8 cellular contexts compared by ENCODE assay signal in the genomic region with DNA sequence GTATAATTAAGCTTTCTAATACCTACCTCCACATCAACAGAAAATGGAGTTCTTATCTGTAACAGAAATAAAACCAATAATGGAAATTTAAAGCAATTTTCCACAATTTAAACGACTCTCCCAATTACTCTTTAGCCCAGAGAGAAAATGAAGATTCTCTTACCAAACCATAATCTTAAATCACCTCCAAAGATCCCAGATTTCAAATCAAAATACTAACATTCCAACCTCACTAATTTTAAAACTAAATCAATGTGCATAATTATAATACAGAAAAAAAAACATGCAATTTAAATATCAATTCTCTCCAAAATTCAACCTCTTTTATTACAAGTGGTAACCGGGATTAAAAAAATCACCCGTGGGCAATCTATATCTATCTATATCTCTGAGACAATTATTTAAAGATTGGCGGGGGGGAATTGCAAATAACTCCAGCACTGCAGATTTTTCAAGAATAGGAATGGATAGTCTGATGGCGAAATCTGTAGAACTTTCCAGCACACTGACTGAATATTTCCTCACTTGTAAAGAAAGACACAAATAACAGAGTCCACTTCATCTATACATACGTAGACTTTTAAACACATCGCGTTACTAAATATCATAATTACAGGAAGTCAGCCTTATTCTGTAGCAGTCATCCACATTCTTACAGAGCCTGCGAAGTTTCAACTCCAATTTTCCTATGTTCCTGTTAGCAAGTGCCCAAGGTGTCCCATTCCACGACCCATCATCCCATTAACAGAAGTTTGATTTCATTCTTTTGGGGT. TPM values are rescaled to one million over a fixed set of nuclear protein-coding genes. Genes with fewer than 3 reads are reported as not detected.
DNase-seq lines count a peak whose midpoint lies in the region; TF ChIP-seq lines count a peak whose summit lies in the region.

No MANE protein-coding gene starts in this region.

- H3K9me3 ChIP-seq in ES-I3 (ENCODE audit: control insufficient read depth, insufficient read depth, low read length): no peaks in the 10 kb centered on the region
- H3K9me3 ChIP-seq in colonic mucosa: no peaks in the 10 kb centered on the region
- no peaks in the 10 kb centered on the region for H3K9me3 ChIP-seq in mucosa of rectum (ENCODE audit: control insufficient read depth in 2 of 2, low read length in 2 of 2)

- H3K27me3 ChIP-seq in colonic mucosa (no peaks in the 10 kb centered on the region), mucosa of rectum (ENCODE audit: control insufficient read depth in 2 of 2, insufficient read depth in 2 of 2, low read length in 2 of 2) (no peaks in the 10 kb centered on the region)

- DNase-seq in NCI-H69 (lab: John Stamatoyannopoulos, UW): peak; percentile 30
- DNase-seq in colonic mucosa: no peak
- DNase-seq in activated CD4-positive, CD25-positive, alpha-beta regulatory T cell treated with anti-CD3 and anti-CD28 coated beads, Interleukin-2, amount 50 U/mL, for 72 hours: no peak
- DNase-seq in NCI-H1417 treated with DMSO at 0.1 percent for 48 hours (lab: John Stamatoyannopoulos, UW): no peak
- DNase-seq in NCI-H748 (lab: John Stamatoyannopoulos, UW; ENCODE audit: unreplicated experiment): no peak
- no peak for DNase-seq in activated CD8-positive, alpha-beta memory T cell treated with anti-CD3 and anti-CD28 coated beads for 24 hours

- H3K27ac ChIP-seq in colonic mucosa (peak overlapping the region; percentile 99), mucosa of rectum (ENCODE audit: low read depth in 2 of 2, low read length in 2 of 2) (peak overlapping the region; percentile 99 to 100)

- H3K4me3 ChIP-seq in colonic mucosa (peak overlapping the region; percentile 85), mucosa of rectum (ENCODE audit: low read length in 2 of 2) (peak overlapping the region; percentile 98 to 99)

- H3K9ac ChIP-seq in ES-I3 (ENCODE audit: low read depth, low read length) (peak overlapping the region; percentile 99), colonic mucosa (ENCODE audit: low read depth in 2 of 2, low read length in 2 of 2) (peak overlapping the region; percentile 98 to 99), mucosa of rectum (ENCODE audit: low read depth in 1 of 2, low read length in 2 of 2) (peak overlapping the region; percentile 94 to 100)

- H3K36me3 ChIP-seq in ES-I3 (ENCODE audit: insufficient read depth, low read length) (no peaks in the 10 kb centered on the region), colonic mucosa (no peaks in the 10 kb centered on the region), mucosa of rectum (ENCODE audit: control insufficient read depth in 2 of 2, insufficient read depth in 2 of 2, low read length in 2 of 2) (peaks cover 3 to 4% of the 10 kb centered on the region in 2 donors)

- H3K4me1 ChIP-seq in ES-I3 (ENCODE audit: insufficient read depth, low read length): peaks cover 13% of the 10 kb centered on the region; the same call in 1 of the 2 replicates
- H3K4me1 ChIP-seq in colonic mucosa: peaks cover 9% of the 10 kb centered on the region
- H3K4me1 ChIP-seq in mucosa of rectum (ENCODE audit: control insufficient read depth in 2 of 2, insufficient read depth in 2 of 2, low read length in 2 of 2): peaks cover 9% of the 10 kb centered on the region in 2 donors

- intact Hi-C loops in colonic mucosa (cut with DNase I): loop anchor here (10.0 kb wide), 1 partner anchor 189 kb away; the partner anchor contains the start of gene SIRT1

- no peak for TF ChIP-seq CTCF in colonic mucosa (IDR thresholded peaks at IDR 0.05)

RNA-seq across cellular contexts. Expression of gene HERC4, which starts 1.3 kb away (rescaled TPM):
- 10 to 100 TPM; 35.3 to 51.5 TPM for total RNA-seq in colonic mucosa

RNA-seq across cellular contexts. Expression of gene MYPN, which starts 35.5 kb away (rescaled TPM):
- under 1 TPM; 0.07 to 0.27 TPM for total RNA-seq in colonic mucosa
